ENCODE assay signal across 31 cellular contexts in genomic region chr18:76970749-76971148, GRCh38.
DNase-seq lines count a peak whose midpoint lies in the region; ATAC-seq and TF ChIP-seq lines count a peak whose summit lies in the region.
"Had no signal": no experiment of that assay in that cellular context is flagged by ENCODE, and none has a peak within 500 bp of the region (broad histone marks: within the 10 kb centered on the region; RNA-seq: fewer than 3 reads in every experiment).

No MANE protein-coding gene starts in this region.

- WGBS in spleen, 5 donors: 61 to 73% (median 69%) methylated on average over 8 of the region's 8 CpGs

- CTCF ChIA-PET in activated B cell treated with CpG ODN at 0.5 μM for 24 hours (lab: Charles Lee): interaction anchor here (1.1 to 1.7 kb wide), 3 partner anchors 12 to 241 kb away, joined by 3 to 8 read pairs (median 4); no protein-coding TSS in a partner anchor

- intact Hi-C loops in activated B cell treated with CpG ODN at 0.5 μM for 24 hours (cut with micrococcal nuclease): no loop called here
- intact Hi-C loops in spleen (cut with DNase I; ENCODE audit: low total_unique reads): no loop called here
- intact Hi-C loops in ascending aorta (cut with DNase I): no loop called here

- H3K4me3 ChIP-seq in spleen (no peak overlapping the region), ascending aorta (no peak overlapping the region)
- H3K4me3 ChIP-seq: SJSA1, tibial artery had no signal

- POLR2A ChIA-PET in activated B cell treated with CpG ODN at 0.5 μM for 24 hours (lab: Charles Lee): interaction anchor here (0.6 kb wide), 1 partner anchor 149 kb away, joined by 7 read pairs; no protein-coding TSS in a partner anchor

- in situ Hi-C loops in KBM-7 (cut with MboI; ENCODE audit: low pct_unique_long_range_greater_than_20kb, low sequenced_read_pairs): no loop called here

- H3K27ac ChIP-seq in spleen (peak overlapping the region in 2 of 8 donors; percentile 3 to 32), ascending aorta (no peak overlapping the region)
- H3K27ac ChIP-seq: parathyroid adenoma, SJSA1, tibial artery had no signal

- no peaks in the 10 kb centered on the region for H3K9me3 Mint-ChIP-seq in activated B cell treated with CpG ODN at 0.5 μM for 24 hours
- H3K9me3 Mint-ChIP-seq: activated CD4-positive, alpha-beta memory T cell treated with anti-CD3 and anti-CD28 coated beads, Interleukin-2, amount 10 ng/mL, durations not matched to agents 7 days and 5 days; activated naive CD8-positive, alpha-beta T cell treated with anti-CD3 and anti-CD28 coated beads, Interleukin-2, amount 10 ng/mL, durations not matched to agents 7 days and 5 days; CD4-positive, alpha-beta memory T cell; endodermal cell; neural crest cell; stimulated activated naive CD8-positive, alpha-beta T cell treated with anti-CD3 and anti-CD28 coated beads, Interleukin-15, amount 100 ng/mL, for 72 hours; T-cell had no signal

- no peaks in the 10 kb centered on the region for H3K27me3 Mint-ChIP-seq in activated B cell treated with CpG ODN at 0.5 μM for 24 hours
- H3K27me3 Mint-ChIP-seq: activated CD4-positive, alpha-beta memory T cell treated with anti-CD3 and anti-CD28 coated beads, Interleukin-2, amount 10 ng/mL, durations not matched to agents 7 days and 5 days; activated naive CD8-positive, alpha-beta T cell treated with anti-CD3 and anti-CD28 coated beads, Interleukin-2, amount 10 ng/mL, durations not matched to agents 7 days and 5 days; CD4-positive, alpha-beta memory T cell; stimulated activated naive CD8-positive, alpha-beta T cell treated with anti-CD3 and anti-CD28 coated beads, Interleukin-15, amount 100 ng/mL, for 72 hours; T-cell had no signal

- H3K36me3 Mint-ChIP-seq in activated B cell treated with CpG ODN at 0.5 μM for 24 hours (ENCODE audit: low read depth): peaks cover 14% of the 10 kb centered on the region

- H3K27me3 ChIP-seq in spleen (replicated peaks in 1 of 7) (no peaks in the 10 kb centered on the region), ascending aorta (no peaks in the 10 kb centered on the region)
- H3K27me3 ChIP-seq: SJSA1, tibial artery had no signal

- TF ChIP-seq POLR2A in spleen (IDR thresholded peaks at IDR 0.05): no peak

- ATAC-seq in activated B cell treated with CpG ODN at 0.5 μM for 24 hours (ENCODE audit: low read depth) (peak; percentile 4), HG03108 (IDR thresholded peaks at IDR 0.05; ENCODE audit: unreplicated experiment) (no peak), HG02798 (IDR thresholded peaks at IDR 0.05; ENCODE audit: poor library complexity, unreplicated experiment) (no peak)
- ATAC-seq: activated CD4-positive, CD25-positive, alpha-beta regulatory T cell treated with anti-CD3 and anti-CD28 coated beads, Interleukin-2, amount 50 U/mL, for 24 hours; esophagus mucosa; sciatic nerve; stimulated activated naive CD8-positive, alpha-beta T cell treated with anti-CD3 and anti-CD28 coated beads, Interleukin-15, amount 100 ng/mL, for 72 hours; T-cell had no signal

- H3K4me3 Mint-ChIP-seq in activated B cell treated with CpG ODN at 0.5 μM for 24 hours: no peak overlapping the region
- H3K4me3 Mint-ChIP-seq: activated CD4-positive, alpha-beta memory T cell treated with anti-CD3 and anti-CD28 coated beads, Interleukin-2, amount 10 ng/mL, durations not matched to agents 7 days and 5 days; activated naive CD8-positive, alpha-beta T cell treated with anti-CD3 and anti-CD28 coated beads, Interleukin-2, amount 10 ng/mL, durations not matched to agents 7 days and 5 days; CD4-positive, alpha-beta memory T cell; endodermal cell; neural crest cell; stimulated activated naive CD8-positive, alpha-beta T cell treated with anti-CD3 and anti-CD28 coated beads, Interleukin-15, amount 100 ng/mL, for 72 hours; T-cell had no signal

- H3K27ac Mint-ChIP-seq in activated B cell treated with CpG ODN at 0.5 μM for 24 hours: peak overlapping the region; percentile 46
- H3K27ac Mint-ChIP-seq: activated CD4-positive, alpha-beta memory T cell treated with anti-CD3 and anti-CD28 coated beads, Interleukin-2, amount 10 ng/mL, durations not matched to agents 7 days and 5 days; activated naive CD8-positive, alpha-beta T cell treated with anti-CD3 and anti-CD28 coated beads, Interleukin-2, amount 10 ng/mL, durations not matched to agents 7 days and 5 days; endodermal cell; T-cell had no signal

- peaks cover 10% of the 10 kb centered on the region for H3K4me1 Mint-ChIP-seq in activated B cell treated with CpG ODN at 0.5 μM for 24 hours
- H3K4me1 Mint-ChIP-seq: activated CD4-positive, alpha-beta memory T cell treated with anti-CD3 and anti-CD28 coated beads, Interleukin-2, amount 10 ng/mL, durations not matched to agents 7 days and 5 days; endodermal cell had no signal

- H3K9me3 ChIP-seq in spleen: no peaks in the 10 kb centered on the region
- no peaks in the 10 kb centered on the region for H3K9me3 ChIP-seq in ascending aorta
- H3K9me3 ChIP-seq: SJSA1, tibial artery had no signal

- TF ChIP-seq CTCF in activated B cell treated with CpG ODN at 0.5 μM for 24 hours (IDR thresholded peaks at IDR 0.05) (no peak), spleen (IDR thresholded peaks at IDR 0.05 in 8 of 11, conservative IDR thresholded peaks at IDR 0.05 in 3 of 11) (no peak), ascending aorta (IDR thresholded peaks at IDR 0.05) (no peak)

- H3K4me1 ChIP-seq in spleen: peaks cover 0 to 17% (median 2%) of the 10 kb centered on the region in 6 donors
- H3K4me1 ChIP-seq in ascending aorta: no peaks in the 10 kb centered on the region
- H3K4me1 ChIP-seq: parathyroid adenoma, SJSA1, tibial artery had no signal

- H3K36me3 ChIP-seq in spleen: peaks cover 0 to 35% (median 7%) of the 10 kb centered on the region in 6 donors
- peaks cover 10 to 14% of the 10 kb centered on the region in 2 donors for H3K36me3 ChIP-seq in ascending aorta
- H3K36me3 ChIP-seq: SJSA1 had no signal

- DNase-seq in NCI-H2107 treated with DMSO at 0.1 percent for 48 hours (lab: John Stamatoyannopoulos, UW; ENCODE audit: unreplicated experiment): peak; percentile 66
- no peak for DNase-seq in NCI-H2107 (lab: John Stamatoyannopoulos, UW)
- peak; percentile 30 for DNase-seq in KBM-7
- no peak for DNase-seq in activated B cell treated with CpG ODN at 0.5 μM for 24 hours
- DNase-seq in spleen: peak; percentile 70
- DNase-seq in ascending aorta (ENCODE audit: low spot score in 2 of 2): no peak
- DNase-seq: activated CD4-positive, alpha-beta memory T cell treated with anti-CD3 and anti-CD28 coated beads, Interleukin-2, amount 10 ng/mL, durations not matched to agents 7 days and 5 days; activated gamma-delta T cell; activated naive CD8-positive, alpha-beta T cell treated with anti-CD3 and anti-CD28 coated beads, Interleukin-2, amount 10 ng/mL, durations not matched to agents 7 days and 5 days; CD4-positive, alpha-beta memory T cell; cortex of kidney; endodermal cell; foreskin fibroblast; GOT3; KG1; kidney glomerular epithelial cell; MV-4-11; NCI-H1436 treated with DMSO at 0.1 percent for 48 hours; NCI-H2171 treated with DMSO at 0.1 percent for 48 hours; NCI-H69; stimulated activated naive CD8-positive, alpha-beta T cell treated with anti-CD3 and anti-CD28 coated beads, Interleukin-15, amount 100 ng/mL, for 72 hours; T-cell; tibial artery had no signal

Comparison
In these comparisons a context has a peak if more than half of its experiments do, and no peak if none do; other contexts are left out.
1. DNase-seq: peak in NCI-H2107 treated with DMSO at 0.1 percent for 48 hours (single experiment), KBM-7 (single experiment) and spleen (single experiment); none in NCI-H2107 (single experiment), activated B cell treated with CpG ODN at 0.5 μM for 24 hours (single experiment) and ascending aorta (0 of 2).